7 cellular contexts compared by ENCODE assay signal in the genomic region with DNA sequence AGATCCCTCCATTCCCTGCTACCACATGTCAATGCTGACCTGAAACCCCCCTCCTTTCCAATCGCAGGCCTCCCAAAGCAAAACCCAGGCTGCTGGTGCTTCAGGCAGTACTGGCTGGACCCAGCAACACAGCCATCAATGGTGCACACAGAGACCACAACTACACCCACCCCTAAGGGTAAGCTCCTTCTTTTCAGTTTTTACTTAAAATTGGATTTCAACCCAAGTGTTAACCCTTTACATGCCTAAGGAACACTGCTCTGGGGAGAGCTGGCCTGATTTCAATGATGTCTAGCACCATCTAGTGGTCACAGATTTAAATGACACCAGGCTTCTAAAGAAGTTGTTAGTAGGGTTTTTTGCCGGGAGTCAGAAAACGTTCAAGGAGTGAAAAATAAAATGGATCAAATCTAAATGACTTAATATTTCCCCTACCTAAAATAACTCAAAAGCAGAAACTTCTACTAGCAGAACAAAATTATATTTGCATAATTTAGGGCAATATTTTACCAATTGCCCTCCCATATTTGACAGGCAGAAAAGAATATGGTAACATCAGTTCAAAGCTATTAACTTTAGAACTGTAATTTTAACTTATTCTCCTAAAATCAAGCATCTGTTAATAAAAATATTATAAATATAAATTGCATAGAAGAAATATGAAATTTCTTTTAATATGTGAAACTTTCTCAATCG. TPM values are rescaled to one million over a fixed set of nuclear protein-coding genes. Genes with fewer than 3 reads are reported as not detected.
A peak's percentile ranks its signal among the peaks of the same experiment; 100 is the strongest.
DNase-seq lines count a peak whose midpoint lies in the region; ATAC-seq and TF ChIP-seq lines count a peak whose summit lies in the region.

No MANE protein-coding gene starts in this region.

- no peak overlapping the region for H3K9ac ChIP-seq in HCT116 (ENCODE audit: low read length)

- no peak overlapping the region for H3K4me3 Mint-ChIP-seq in activated T-helper 17 cell treated with anti-CD3 and anti-CD28 coated beads, Interleukin-2, amount 50 U/mL, for 72 hours

- H2AFZ ChIP-seq in HCT116 (ENCODE audit: low read depth, low read length, poor library complexity, severe bottlenecking) = no peak overlapping the region

- H3K36me3 Mint-ChIP-seq in activated T-helper 17 cell treated with anti-CD3 and anti-CD28 coated beads, Interleukin-2, amount 50 U/mL, for 72 hours (ENCODE audit: low read depth) = peaks cover 59% of the 10 kb centered on the region

- intact Hi-C loops in HCT116 (cut with micrococcal nuclease) (loop anchor here (2.0 to 5.0 kb wide), 2 partner anchors 813 to 860 kb away; no protein-coding TSS in a partner anchor), left ventricle myocardium inferior (cut with micrococcal nuclease) (no loop called here), sigmoid colon (cut with DNase I) (no loop called here)

- no peaks in the 10 kb centered on the region for H3F3A ChIP-seq in DOHH2 (ENCODE audit: control insufficient read depth, insufficient read depth)

- TF ChIP-seq CTCF in DOHH2 (IDR thresholded peaks at IDR 0.05; ENCODE audit: low read depth, low read length, poor library complexity, severe bottlenecking) = peak; percentile 98
- TF ChIP-seq CTCF in HCT116 (IDR thresholded peaks at IDR 0.05 in 2 of 3, conservative IDR thresholded peaks at IDR 0.05 in 1 of 3; ENCODE audit: borderline replicate concordance in 1 of 3, insufficient read depth in 1 of 3, low read depth in 2 of 3, low read length in 2 of 3) = peak; percentile 47 to 96 (median 65); a peak in 5 of 6 replicates
- TF ChIP-seq CTCF in left ventricle myocardium inferior (IDR thresholded peaks at IDR 0.05; ENCODE audit: borderline replicate concordance) = peak; percentile 90
- TF ChIP-seq CTCF in sigmoid colon (IDR thresholded peaks at IDR 0.05) = peak in 3 of 4 experiments; percentile 54 to 81 (median 72)

- BruUV-seq in HCT116 (replicated peaks; lab: Mats Ljungman, UMichigan) = no TSS peak

- H3K27me3 Mint-ChIP-seq in activated T-helper 17 cell treated with anti-CD3 and anti-CD28 coated beads, Interleukin-2, amount 50 U/mL, for 72 hours = no peaks in the 10 kb centered on the region

- CTCF ChIA-PET in HCT116 (lab: Charles Lee) = interaction anchor here (0.9 to 1.9 kb wide), 8 partner anchors 10 to 859 kb away, joined by 3 to 8 read pairs (median 4); no protein-coding TSS in a partner anchor

- WGBS in sigmoid colon, 2 donors = 48 to 56% methylated on average over 4 of the region's 4 CpGs

- no peak overlapping the region for H3K27ac Mint-ChIP-seq in activated T-helper 17 cell treated with anti-CD3 and anti-CD28 coated beads, Interleukin-2, amount 50 U/mL, for 72 hours

- DNase-seq in HCT116 (ENCODE audit: low read depth, low spot score) (peak; percentile 16), NCI-H524 (lab: John Stamatoyannopoulos, UW) (peak; percentile 86 to 90), left ventricle myocardium inferior (no peak), sigmoid colon (no peak), mesenteric fat pad (ENCODE audit: low spot score) (no peak)

- peak; percentile 68 for TF ChIP-seq RAD21 in HCT116 (IDR thresholded peaks at IDR 0.05; ENCODE audit: low read depth)

- no peak overlapping the region for H3K27ac ChIP-seq in DOHH2 (ENCODE audit: low read depth, low read length)
- no peak overlapping the region for H3K27ac ChIP-seq in HCT116 (ENCODE audit: low read depth, low read length)
- H3K27ac ChIP-seq in left ventricle myocardium inferior (replicated peaks) = no peak overlapping the region
- H3K27ac ChIP-seq in sigmoid colon = no peak overlapping the region

- H3K27me3 ChIP-seq in DOHH2 (ENCODE audit: control insufficient read depth, low read length) (no peaks in the 10 kb centered on the region), HCT116 (ENCODE audit: insufficient read depth, low read length) (no peaks in the 10 kb centered on the region), left ventricle myocardium inferior (ENCODE audit: low read depth) (no peaks in the 10 kb centered on the region), sigmoid colon (no peaks in the 10 kb centered on the region)

- TF ChIP-seq POLR2A in HCT116 (IDR thresholded peaks at IDR 0.05; ENCODE audit: borderline replicate concordance, extremely low read depth, insufficient read depth, insufficient read length) (no peak), sigmoid colon (IDR thresholded peaks at IDR 0.05) (no peak)

- TF ChIP-seq EP300 in sigmoid colon (IDR thresholded peaks at IDR 0.05) = no peak

- no peak overlapping the region for H3K4me3 ChIP-seq in DOHH2 (ENCODE audit: low read length)
- H3K4me3 ChIP-seq in HCT116 (replicated peaks in 1 of 2; ENCODE audit: low read depth in 1 of 2, low read length in 2 of 2) = no peak overlapping the region
- H3K4me3 ChIP-seq in left ventricle myocardium inferior = no peak overlapping the region
- no peak overlapping the region for H3K4me3 ChIP-seq in sigmoid colon

- H4K20me1 ChIP-seq in DOHH2 (ENCODE audit: control insufficient read depth, insufficient read depth, low read depth, low read length) (no peaks in the 10 kb centered on the region), HCT116 (ENCODE audit: insufficient read depth) (no peaks in the 10 kb centered on the region)

- H3K9me3 Mint-ChIP-seq in activated T-helper 17 cell treated with anti-CD3 and anti-CD28 coated beads, Interleukin-2, amount 50 U/mL, for 72 hours = no peaks in the 10 kb centered on the region

- peak; percentile 52; the same call in 1 of the 2 replicates for ATAC-seq in HCT116
- peak; percentile 32 for ATAC-seq in activated T-helper 17 cell treated with anti-CD3 and anti-CD28 coated beads, Interleukin-2, amount 50 U/mL, for 72 hours (replicated peaks)

- H3K4me1 ChIP-seq in DOHH2 (ENCODE audit: control insufficient read depth, low read length) (0 out of 2 replicates have a peak, but pooled peaks cover 3% of the 10 kb centered on the region), HCT116 (ENCODE audit: control insufficient read depth in 1 of 2, insufficient read depth in 2 of 2, low read length in 2 of 2) (no peaks in the 10 kb centered on the region), left ventricle myocardium inferior (peaks cover 11% of the 10 kb centered on the region), sigmoid colon (no peaks in the 10 kb centered on the region)

- H3K9me3 ChIP-seq in DOHH2 (ENCODE audit: control insufficient read depth, insufficient read depth, low read length) = no peaks in the 10 kb centered on the region
- H3K9me3 ChIP-seq in HCT116 (ENCODE audit: control insufficient read depth in 1 of 2, insufficient read depth in 1 of 2, low read depth in 1 of 2, low read length in 2 of 2) = no peaks in the 10 kb centered on the region
- H3K9me3 ChIP-seq in left ventricle myocardium inferior (replicated peaks) = no peaks in the 10 kb centered on the region
- H3K9me3 ChIP-seq in sigmoid colon = no peaks in the 10 kb centered on the region

- no peaks in the 10 kb centered on the region for H3K4me1 Mint-ChIP-seq in activated T-helper 17 cell treated with anti-CD3 and anti-CD28 coated beads, Interleukin-2, amount 50 U/mL, for 72 hours

- RAD21 ChIA-PET in HCT116 (lab: Charles Lee; ENCODE audit: low non-redundant PET in 1 of 2, low total read pairs in 2 of 2, uncharacterized antibody in 2 of 2, unreplicated experiment in 2 of 2) = no interaction called here

- H3K36me3 ChIP-seq in DOHH2 (ENCODE audit: control insufficient read depth, low read length) = no peaks in the 10 kb centered on the region
- peaks cover 9 to 17% of the 10 kb centered on the region in 2 experiments for H3K36me3 ChIP-seq in HCT116 (ENCODE audit: control insufficient read depth in 1 of 2, insufficient read depth in 2 of 2, low read length in 2 of 2)
- H3K36me3 ChIP-seq in left ventricle myocardium inferior = peaks cover 61% of the 10 kb centered on the region
- H3K36me3 ChIP-seq in sigmoid colon = peaks cover 0 to 46% (median 8%) of the 10 kb centered on the region in 4 donors

- no peaks in the 10 kb centered on the region for H3K9me2 ChIP-seq in DOHH2 (replicated peaks; ENCODE audit: control insufficient read depth, low read length)
- H3K9me2 ChIP-seq in HCT116 (ENCODE audit: insufficient read depth) = 0 out of 2 replicates have a peak, but pooled peaks cover 3% of the 10 kb centered on the region

- POLR2A ChIA-PET in HCT116 (lab: Charles Lee) = no interaction called here

- H3K4me2 ChIP-seq in DOHH2 (ENCODE audit: low read length) = no peak overlapping the region
- H3K4me2 ChIP-seq in HCT116 (ENCODE audit: low read length) = no peak overlapping the region

- H3K79me2 ChIP-seq in DOHH2 (ENCODE audit: control insufficient read depth, low read length) = no peaks in the 10 kb centered on the region
- no peaks in the 10 kb centered on the region for H3K79me2 ChIP-seq in HCT116 (ENCODE audit: insufficient read depth, low read length)

TF ChIP-seq in HCT116, 20 proteins besides CTCF, POLR2A, EP300 and RAD21 (continues in another document):
- TF ChIP-seq, protein P1, sequence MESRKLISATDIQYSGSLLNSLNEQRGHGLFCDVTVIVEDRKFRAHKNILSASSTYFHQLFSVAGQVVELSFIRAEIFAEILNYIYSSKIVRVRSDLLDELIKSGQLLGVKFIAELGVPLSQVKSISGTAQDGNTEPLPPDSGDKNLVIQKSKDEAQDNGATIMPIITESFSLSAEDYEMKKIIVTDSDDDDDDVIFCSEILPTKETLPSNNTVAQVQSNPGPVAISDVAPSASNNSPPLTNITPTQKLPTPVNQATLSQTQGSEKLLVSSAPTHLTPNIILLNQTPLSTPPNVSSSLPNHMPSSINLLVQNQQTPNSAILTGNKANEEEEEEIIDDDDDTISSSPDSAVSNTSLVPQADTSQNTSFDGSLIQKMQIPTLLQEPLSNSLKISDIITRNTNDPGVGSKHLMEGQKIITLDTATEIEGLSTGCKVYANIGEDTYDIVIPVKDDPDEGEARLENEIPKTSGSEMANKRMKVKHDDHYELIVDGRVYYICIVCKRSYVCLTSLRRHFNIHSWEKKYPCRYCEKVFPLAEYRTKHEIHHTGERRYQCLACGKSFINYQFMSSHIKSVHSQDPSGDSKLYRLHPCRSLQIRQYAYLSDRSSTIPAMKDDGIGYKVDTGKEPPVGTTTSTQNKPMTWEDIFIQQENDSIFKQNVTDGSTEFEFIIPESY (IDR thresholded peaks at IDR 0.05; ENCODE audit: extremely low read depth, insufficient replicate concordance, low read length) = no peak
- no peak for TF ChIP-seq ELF1 (IDR thresholded peaks at IDR 0.05; ENCODE audit: borderline replicate concordance, low read depth)

RNA-seq across cellular contexts. Expression of a gene that starts 24.6 kb away (rescaled TPM):
- total RNA-seq in HCT116 (2021; ENCODE audit: unreplicated experiment) (42.7 TPM), left ventricle myocardium inferior (37.0 TPM), sigmoid colon (10 to 100 TPM; 30.0 to 64.6 (median 40.6) TPM), mesenteric fat pad (19.9 TPM)
- 26.4 and 34.8 TPM in 2 replicates for polyA plus RNA-seq in HCT116 (2012)
- 10 to 100 TPM; 15.0 to 26.2 TPM for total RNA-seq in activated T-helper 17 cell treated with anti-CD3 and anti-CD28 coated beads, Interleukin-2, amount 50 U/mL, for 72 hours
- 1 to 10 TPM; 7.8 to 9.2 (median 8.8) TPM for polyA plus RNA-seq in sigmoid colon

RNA-seq across cellular contexts. Expression of a gene that starts 59.8 kb away (rescaled TPM):
- total RNA-seq in HCT116 (2021; ENCODE audit: unreplicated experiment) (177 TPM), left ventricle myocardium inferior (117 TPM), sigmoid colon (100 to 1,000 TPM in 3 of 4 donors, 10 to 100 TPM in 1; 95.0 to 111 (median 104) TPM), mesenteric fat pad (96.1 TPM)
- 123 and 132 TPM in 2 replicates for polyA plus RNA-seq in HCT116 (2012)
- total RNA-seq in activated T-helper 17 cell treated with anti-CD3 and anti-CD28 coated beads, Interleukin-2, amount 50 U/mL, for 72 hours = 10 to 100 TPM; 43.0 to 99.0 TPM
- polyA plus RNA-seq in sigmoid colon = 100 to 1,000 TPM in 1 of 3 donors, 10 to 100 TPM in 2; 75.7 to 132 (median 91.3) TPM

Comparison
In these comparisons a context has a peak if more than half of its experiments do, and no peak if none do; other contexts are left out.
1. DNase-seq: peak in HCT116 (single experiment) and NCI-H524 (2 of 2); none in left ventricle myocardium inferior (single experiment), sigmoid colon (single experiment) and mesenteric fat pad (single experiment).
2. Peak in every context shown above with its lines, with median percentiles within 50 percentile points of each other: CTCF ChIP-seq.